Comparison of ENCODE assay signal across 22 cellular contexts in genomic region chr5:2201011-2201410, GRCh38.
"Had no signal": no experiment of that assay in that cellular context is flagged by ENCODE, and none has a peak within 500 bp of the region (broad histone marks: within the 10 kb centered on the region; RNA-seq: fewer than 3 reads in every experiment).

No MANE protein-coding gene starts in this region.

- H3K27me3 ChIP-seq: breast epithelium, pancreas had no signal

- H3K4me3 Mint-ChIP-seq: activated T-cell treated with anti-CD3 and anti-CD28 coated beads, Interleukin-2, amount 50 U/mL, for 72 hours; nephron had no signal

- H3K27ac Mint-ChIP-seq: activated naive CD4-positive, alpha-beta T cell treated with anti-CD3 and anti-CD28 coated beads, Interleukin-2, amount 50 U/mL, for 72 hours; activated T-cell treated with anti-CD3 and anti-CD28 coated beads, Interleukin-2, amount 50 U/mL, for 72 hours; nephron had no signal

- ATAC-seq: activated naive CD4-positive, alpha-beta T cell treated with anti-CD3 and anti-CD28 coated beads, Interleukin-2, amount 50 U/mL, for 72 hours; activated T-cell treated with anti-CD3 and anti-CD28 coated beads, Interleukin-2, amount 50 U/mL, for 72 hours; left ventricle myocardium superior; mucosa of descending colon; pancreas had no signal

- H3K9me3 ChIP-seq: breast epithelium, mucosa of descending colon, pancreas, prostate gland, sigmoid colon, suprapubic skin, transverse colon, uterus had no signal

- DNase-seq: activated CD4-positive, alpha-beta T cell treated with anti-CD3 and anti-CD28 coated beads for 4 hours; activated CD4-positive, alpha-beta T cell treated with anti-CD3 and anti-CD28 coated beads, Interleukin-2, amount 50 U/mL, for 48 hours; activated naive CD4-positive, alpha-beta T cell; activated T-cell treated with anti-CD3 and anti-CD28 coated beads, Interleukin-2, amount 50 U/mL, for 72 hours; central memory CD4-positive, alpha-beta T cell; dermis blood vessel endothelial cell; effector CD8-positive, alpha-beta T cell; left ventricle myocardium superior; mucosa of descending colon; pancreas; retina; sigmoid colon; small intestine; stimulated activated CD4-positive, alpha-beta T cell treated with anti-CD3 and anti-CD28 coated beads, Interleukin-15, amount 100 ng/mL, for 24 hours; stimulated activated naive CD4-positive, alpha-beta T cell; transverse colon; uterus had no signal

- H3K36me3 ChIP-seq: breast epithelium, pancreas, prostate gland, sigmoid colon, suprapubic skin, transverse colon, uterus had no signal

- H3K4me3 ChIP-seq: breast epithelium, mucosa of descending colon, pancreas, prostate gland, sigmoid colon, suprapubic skin, transverse colon, uterus had no signal

- H3K27ac ChIP-seq: breast epithelium, pancreas, prostate gland, sigmoid colon, suprapubic skin, transverse colon, uterus had no signal

- H3K4me1 ChIP-seq: breast epithelium, pancreas, prostate gland, sigmoid colon, transverse colon, uterus had no signal
